ENCODE assay signal across 1 cellular context in genomic region chr2:6653281-6653750, GRCh38.
TF ChIP-seq lines count a peak whose summit lies in the region.

No MANE protein-coding gene starts in this region.

TF ChIP-seq in GM23338, 12 proteins besides CTCF, POLR2A, EP300 and RAD21 (continued from another document):
- TF ChIP-seq REST (IDR thresholded peaks at IDR 0.05; ENCODE audit: unreplicated experiment) (no peak), STAT1 (IDR thresholded peaks at IDR 0.05; ENCODE audit: unreplicated experiment) (no peak)
TF ChIP-seq in GM23338: peak in this region for 0.
